In the genomic region with DNA sequence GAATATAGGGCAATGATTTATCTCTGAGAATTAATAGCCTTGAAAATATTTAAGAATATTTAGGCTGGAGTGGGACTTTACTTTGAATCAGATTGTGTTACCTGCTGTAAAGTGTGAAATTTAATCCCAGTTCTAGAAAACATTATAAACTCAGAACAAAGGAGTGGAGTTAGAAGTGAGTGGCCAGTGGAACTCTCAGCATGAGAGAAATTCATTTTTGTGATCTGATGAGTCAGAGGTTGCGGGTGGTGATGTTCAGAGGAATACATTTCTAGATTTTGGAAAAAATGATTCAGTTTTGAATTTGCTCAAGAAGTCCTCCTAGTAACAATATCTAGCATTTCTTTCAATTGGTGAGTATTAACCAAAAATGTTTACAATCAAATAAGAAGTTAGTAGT, we compare ENCODE assay signal across 13 cellular contexts.
DNase-seq lines count a peak whose midpoint lies in the region; ATAC-seq, FAIRE-seq and TF ChIP-seq lines count a peak whose summit lies in the region.
"Had no signal": no experiment of that assay in that cellular context is flagged by ENCODE, and none has a peak within 500 bp of the region (broad histone marks: within the 10 kb centered on the region; RNA-seq: fewer than 3 reads in every experiment).

No MANE protein-coding gene starts in this region.

- in situ Hi-C loops in HepG2 (cut with HindIII; ENCODE audit: extremely low pct_ligation_motif_present, low pct_unique_long_range_greater_than_20kb) = no loop called here

- H2AFZ ChIP-seq in HepG2 (ENCODE audit: low read length) = no peak overlapping the region

- intact Hi-C loops in MCF 10A (cut with micrococcal nuclease) = no loop called here
- intact Hi-C loops in breast epithelium (cut with DNase I; ENCODE audit: low total_unique reads) = no loop called here
- intact Hi-C loops in HepG2 (cut with micrococcal nuclease; ENCODE audit: unreplicated experiment) = no loop called here

- no peak overlapping the region for H3K27ac Mint-ChIP-seq in MCF 10A (ENCODE audit: low read depth, unreplicated experiment)
- peak overlapping the region; percentile 84 for H3K27ac Mint-ChIP-seq in activated T-helper 17 cell treated with anti-CD3 and anti-CD28 coated beads, Interleukin-2, amount 50 U/mL, for 72 hours
- peak overlapping the region; percentile 50 for H3K27ac Mint-ChIP-seq in type B pancreatic cell
- H3K27ac Mint-ChIP-seq: dendritic cell treated with granulocyte-macrophage colony-stimulating factor and Interleukin-4, amounts not matched to agents 40 ng/mL and 50 ng/mL, for 4 days; memory B cell had no signal

- no peaks in the 10 kb centered on the region for H3K4me1 ChIP-seq in breast epithelium
- peaks cover 39% of the 10 kb centered on the region for H3K4me1 ChIP-seq in HepG2 (ENCODE audit: insufficient read depth, low read length)

- peaks cover 30% of the 10 kb centered on the region for H3K79me2 ChIP-seq in HepG2 (ENCODE audit: insufficient read depth, low read length)

- H3K9me3 ChIP-seq in breast epithelium = no peaks in the 10 kb centered on the region
- H3K9me3 ChIP-seq in HepG2 (ENCODE audit: low read length) = no peaks in the 10 kb centered on the region

- DNase-seq in MCF 10A (ENCODE audit: unreplicated experiment) (peak; percentile 21), breast epithelium (ENCODE audit: low spot score in 2 of 2) (no peak), hepatic stellate cell (ENCODE audit: low spot score) (peak; percentile 41), type B pancreatic cell (ENCODE audit: extremely low spot score, unreplicated experiment) (no peak), SHP77 treated with DMSO at 0.1 percent for 48 hours (lab: John Stamatoyannopoulos, UW) (no peak), DMS79 treated with DMSO at 0.1 percent for 48 hours (lab: John Stamatoyannopoulos, UW) (no peak), HepG2 (ENCODE audit: low spot score) (no peak)
- DNase-seq: hypothalamus, NCI-H748 treated with DMSO at 0.1 percent for 48 hours had no signal

- H3K9ac ChIP-seq in HepG2 (ENCODE audit: insufficient read depth, low read depth, low read length) = no peak overlapping the region

- H3K4me1 Mint-ChIP-seq in MCF 10A (ENCODE audit: insufficient read depth, unreplicated experiment) (peaks cover 11% of the 10 kb centered on the region), type B pancreatic cell (ENCODE audit: unreplicated experiment) (peaks cover 42% of the 10 kb centered on the region)
- peaks cover 38% of the 10 kb centered on the region for H3K4me1 Mint-ChIP-seq in activated T-helper 17 cell treated with anti-CD3 and anti-CD28 coated beads, Interleukin-2, amount 50 U/mL, for 72 hours

- TF ChIP-seq CTCF in MCF 10A (IDR thresholded peaks at IDR 0.05; ENCODE audit: unreplicated experiment) (no peak), breast epithelium (IDR thresholded peaks at IDR 0.05) (no peak), type B pancreatic cell (conservative IDR thresholded peaks at IDR 0.05) (no peak), HepG2 (CRISPR knock-in tag; IDR thresholded peaks at IDR 0.05) (no peak)

- no peak overlapping the region for H3K4me3 Mint-ChIP-seq in MCF 10A (ENCODE audit: unreplicated experiment)
- H3K4me3 Mint-ChIP-seq in activated T-helper 17 cell treated with anti-CD3 and anti-CD28 coated beads, Interleukin-2, amount 50 U/mL, for 72 hours = peak overlapping the region; percentile 34
- no peak overlapping the region for H3K4me3 Mint-ChIP-seq in type B pancreatic cell
- H3K4me3 Mint-ChIP-seq: CD14-positive monocyte; dendritic cell treated with granulocyte-macrophage colony-stimulating factor and Interleukin-4, amounts not matched to agents 40 ng/mL and 50 ng/mL, for 4 days; memory B cell had no signal

- TF ChIP-seq RAD21 in HepG2 (CRISPR knock-in tag; IDR thresholded peaks at IDR 0.05) = no peak

- H3K9me3 Mint-ChIP-seq in MCF 10A (ENCODE audit: unreplicated experiment) (no peaks in the 10 kb centered on the region), type B pancreatic cell (no peaks in the 10 kb centered on the region)
- no peaks in the 10 kb centered on the region for H3K9me3 Mint-ChIP-seq in activated T-helper 17 cell treated with anti-CD3 and anti-CD28 coated beads, Interleukin-2, amount 50 U/mL, for 72 hours
- H3K9me3 Mint-ChIP-seq: CD14-positive monocyte; dendritic cell treated with granulocyte-macrophage colony-stimulating factor and Interleukin-4, amounts not matched to agents 40 ng/mL and 50 ng/mL, for 4 days; memory B cell had no signal

- H3K36me3 Mint-ChIP-seq in MCF 10A (ENCODE audit: insufficient read depth, unreplicated experiment) = no peaks in the 10 kb centered on the region
- no peaks in the 10 kb centered on the region for H3K36me3 Mint-ChIP-seq in activated T-helper 17 cell treated with anti-CD3 and anti-CD28 coated beads, Interleukin-2, amount 50 U/mL, for 72 hours (ENCODE audit: low read depth)
- no peaks in the 10 kb centered on the region for H3K36me3 Mint-ChIP-seq in type B pancreatic cell
- H3K36me3 Mint-ChIP-seq: CD14-positive monocyte, memory B cell had no signal

- H3K4me2 ChIP-seq in HepG2 (ENCODE audit: low read depth, low read length) = no peak overlapping the region

- BruUV-seq in MCF 10A (replicated peaks; lab: Mats Ljungman, UMichigan) (no TSS peak), HepG2 (replicated peaks; lab: Mats Ljungman, UMichigan) (no TSS peak)

- TF ChIP-seq EP300 in HepG2 (IDR thresholded peaks at IDR 0.05; ENCODE audit: low read depth in 2 of 2, low read length in 2 of 2) (no peak), HepG2 (CRISPR knock-in tag; IDR thresholded peaks at IDR 0.05; ENCODE audit: borderline replicate concordance) (no peak)

- H3K27me3 ChIP-seq in breast epithelium = no peaks in the 10 kb centered on the region
- H3K27me3 ChIP-seq in HepG2 (ENCODE audit: control insufficient read depth in 1 of 2, insufficient read depth in 2 of 2, low read length in 2 of 2) = no peaks in the 10 kb centered on the region

- H3K4me3 ChIP-seq in breast epithelium = no peak overlapping the region
- no peak overlapping the region for H3K4me3 ChIP-seq in HepG2 (replicated peaks in 1 of 3; ENCODE audit: insufficient read depth in 1 of 3, low read depth in 2 of 3, low read length in 3 of 3)

- peak; percentile 84 for ATAC-seq in activated T-helper 17 cell treated with anti-CD3 and anti-CD28 coated beads, Interleukin-2, amount 50 U/mL, for 72 hours (replicated peaks)
- no peak for ATAC-seq in HepG2

- H3K36me3 ChIP-seq in breast epithelium (no peaks in the 10 kb centered on the region), HepG2 (replicated peaks in 1 of 2; ENCODE audit: control insufficient read depth in 1 of 2, insufficient read depth in 2 of 2, low read length in 2 of 2) (no peaks in the 10 kb centered on the region)

- peaks cover 15% of the 10 kb centered on the region for H4K20me1 ChIP-seq in HepG2 (ENCODE audit: insufficient read depth, low read length)

- no peaks in the 10 kb centered on the region for H3K27me3 Mint-ChIP-seq in MCF 10A (ENCODE audit: insufficient read depth, unreplicated experiment)
- H3K27me3 Mint-ChIP-seq in activated T-helper 17 cell treated with anti-CD3 and anti-CD28 coated beads, Interleukin-2, amount 50 U/mL, for 72 hours = no peaks in the 10 kb centered on the region
- H3K27me3 Mint-ChIP-seq in type B pancreatic cell = no peaks in the 10 kb centered on the region
- H3K27me3 Mint-ChIP-seq: dendritic cell treated with granulocyte-macrophage colony-stimulating factor and Interleukin-4, amounts not matched to agents 40 ng/mL and 50 ng/mL, for 4 days; memory B cell had no signal

- 100% methylated on average over 1 of the region's 1 CpG for WGBS in HepG2 (ENCODE audit: low lambda C conversion rate)

- no peak for FAIRE-seq in HepG2 (lab: Jason Lieb, UNC)

- TF ChIP-seq POLR2A in breast epithelium (IDR thresholded peaks at IDR 0.05) (no peak), HepG2 (IDR thresholded peaks at IDR 0.05; ENCODE audit: insufficient read depth in 1 of 2, low read depth in 2 of 2, low read length in 2 of 2) (no peak)

- H3K27ac ChIP-seq in breast epithelium = no peak overlapping the region
- no peak overlapping the region for H3K27ac ChIP-seq in HepG2 (ENCODE audit: extremely low read length, insufficient read depth, low read length)

- CTCF ChIA-PET in MCF 10A (lab: Yijun Ruan, JAX) = no interaction called here
- CTCF ChIA-PET in HepG2 (lab: Yijun Ruan, JAX; ENCODE audit: low intra/inter-chr PET ratio, low total read pairs) = no interaction called here

- POLR2A ChIA-PET in MCF 10A (lab: Yijun Ruan, JAX) = no interaction called here
- POLR2A ChIA-PET in HepG2 (lab: Yijun Ruan, JAX) = no interaction called here

TF ChIP-seq in HepG2, 621 proteins besides CTCF, POLR2A, EP300 and RAD21:
- no peak for TF ChIP-seq GATAD1 (CRISPR knock-in tag; IDR thresholded peaks at IDR 0.05)
- no peak for TF ChIP-seq TBL1XR1 (IDR thresholded peaks at IDR 0.05; ENCODE audit: borderline replicate concordance, low read length, partially characterized antibody)
- no peak for TF ChIP-seq HOXA7 (CRISPR knock-in tag; IDR thresholded peaks at IDR 0.05)
- no peak for TF ChIP-seq ZNF460 (CRISPR knock-in tag; IDR thresholded peaks at IDR 0.05; ENCODE audit: borderline replicate concordance)
- no peak for TF ChIP-seq CBX5 (CRISPR knock-in tag; IDR thresholded peaks at IDR 0.05; ENCODE audit: borderline replicate concordance)
TF ChIP-seq in HepG2: peak in this region for 0.

Comparison
In these comparisons a context has a peak if more than half of its experiments do, and no peak if none do; other contexts are left out.
1. DNase-seq: peak in MCF 10A (single experiment) and hepatic stellate cell (single experiment); none in breast epithelium (0 of 2), type B pancreatic cell (single experiment), SHP77 treated with DMSO at 0.1 percent for 48 hours (single experiment), DMS79 treated with DMSO at 0.1 percent for 48 hours (single experiment) and HepG2 (single experiment).